In the genomic region with DNA sequence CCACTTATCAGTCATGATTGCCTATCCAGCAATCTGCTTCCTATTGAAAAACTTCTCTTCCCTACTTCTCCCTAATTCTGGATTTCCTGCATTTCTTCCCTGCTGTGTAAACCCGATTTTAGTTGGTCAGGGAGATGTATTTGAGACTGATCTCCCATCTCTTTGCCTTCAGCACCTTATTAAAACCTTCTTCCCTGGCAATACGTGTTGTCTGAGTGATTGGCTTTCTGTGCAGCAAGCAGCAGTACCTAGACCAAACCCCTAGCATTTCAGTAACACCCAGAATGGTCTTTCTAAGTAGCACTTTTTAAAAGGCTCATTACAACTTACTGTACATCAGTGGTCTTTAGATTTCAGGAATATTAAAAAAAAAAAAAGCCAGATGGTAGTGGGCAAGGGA, we compare ENCODE assay signal across 27 cellular contexts.
"Had no signal": no experiment of that assay in that cellular context is flagged by ENCODE, and none has a peak within 500 bp of the region (broad histone marks: within the 10 kb centered on the region; RNA-seq: fewer than 3 reads in every experiment).

No MANE protein-coding gene starts in this region.

- H3K36me3 ChIP-seq: stomach, suprapubic skin, thoracic aorta, thyroid gland, tibial artery, tibial nerve, transverse colon, upper lobe of left lung, upper lobe of right lung, uterus, vagina had no signal

- H3K4me1 Mint-ChIP-seq: stimulated activated effector memory CD8-positive, alpha-beta T cell treated with anti-CD3 and anti-CD28 coated beads, Interleukin-12 subunit alpha, Interleukin-12 subunit beta, amount 100 ng/mL, for 72 hours; stimulated activated memory B cell treated with anti-CD40 and anti-IgM and Interleukin-4, amounts not matched to agents 10 μg/mL and 1 μg/mL and 100 μg/mL, for 72 hours; stimulated activated naive B cell treated with anti-CD40 and anti-IgM and Interleukin-4, amounts not matched to agents 10 μg/mL and 1 μg/mL and 100 μg/mL, for 72 hours; stimulated activated naive CD8-positive, alpha-beta T cell treated with anti-CD3 and anti-CD28 coated beads, Interleukin-15, amount 100 ng/mL, for 72 hours had no signal

- H3K36me3 Mint-ChIP-seq: stimulated activated effector memory CD8-positive, alpha-beta T cell treated with anti-CD3 and anti-CD28 coated beads, Interleukin-12 subunit alpha, Interleukin-12 subunit beta, amount 100 ng/mL, for 72 hours; stimulated activated memory B cell treated with anti-CD40 and anti-IgM and Interleukin-4, amounts not matched to agents 10 μg/mL and 1 μg/mL and 100 μg/mL, for 72 hours; stimulated activated naive B cell treated with anti-CD40 and anti-IgM and Interleukin-4, amounts not matched to agents 10 μg/mL and 1 μg/mL and 100 μg/mL, for 72 hours; type B pancreatic cell had no signal

- H3K4me3 Mint-ChIP-seq: stimulated activated effector memory CD8-positive, alpha-beta T cell treated with anti-CD3 and anti-CD28 coated beads, Interleukin-12 subunit alpha, Interleukin-12 subunit beta, amount 100 ng/mL, for 72 hours; stimulated activated memory B cell treated with anti-CD40 and anti-IgM and Interleukin-4, amounts not matched to agents 10 μg/mL and 1 μg/mL and 100 μg/mL, for 72 hours; stimulated activated naive B cell treated with anti-CD40 and anti-IgM and Interleukin-4, amounts not matched to agents 10 μg/mL and 1 μg/mL and 100 μg/mL, for 72 hours; stimulated activated naive CD8-positive, alpha-beta T cell treated with anti-CD3 and anti-CD28 coated beads, Interleukin-15, amount 100 ng/mL, for 72 hours; stimulated activated naive CD8-positive, alpha-beta T cell treated with anti-CD3 and anti-CD28 coated beads, Interleukin-15, Interleukin-2, amounts not matched to agents 100 ng/mL and 50 ng/mL, for 24 hours; type B pancreatic cell had no signal

- DNase-seq: stimulated activated CD4-positive, alpha-beta T cell treated with anti-CD3 and anti-CD28 coated beads, Interleukin-2, amount 100 ng/mL, for 48 hours; stimulated activated CD4-positive, alpha-beta T cell treated with anti-CD3 and anti-CD28 coated beads, Interleukin-4, amount 100 ng/mL, for 24 hours; stimulated activated CD4-positive, alpha-beta T cell treated with anti-CD3 and anti-CD28 coated beads, Interleukin-4, amount 100 ng/mL, for 4 hours; stimulated activated CD8-positive, alpha-beta memory T cell treated with anti-CD3 and anti-CD28 coated beads, Interleukin-4, amount 100 ng/mL, for 48 hours; stimulated activated naive B cell treated with anti-CD40 and anti-IgM and Interleukin-4, amounts not matched to agents 10 μg/mL and 1 μg/mL and 100 μg/mL, for 72 hours; stimulated activated naive CD4-positive, alpha-beta T cell; stimulated activated naive CD4-positive, alpha-beta T cell treated with Interleukin-2 at 50 U/mL for 16 hours; stimulated activated naive CD8-positive, alpha-beta T cell treated with anti-CD3 and anti-CD28 coated beads, Interleukin-15, amount 100 ng/mL, for 72 hours; stimulated activated naive CD8-positive, alpha-beta T cell treated with anti-CD3 and anti-CD28 coated beads, Interleukin-15, Interleukin-2, amounts not matched to agents 100 U/mL and 50 U/mL, for 24 hours; stomach; substantia nigra; testis; thyroid gland; tibial artery; transverse colon; trophoblast cell; upper lobe of left lung; upper lobe of right lung; uterus had no signal

- H3K9me3 ChIP-seq: testis, thoracic aorta, thyroid gland, upper lobe of right lung, uterus, vagina had no signal

- H3K27me3 Mint-ChIP-seq: stimulated activated memory B cell treated with anti-CD40 and anti-IgM and Interleukin-4, amounts not matched to agents 10 μg/mL and 1 μg/mL and 100 μg/mL, for 72 hours; stimulated activated naive CD8-positive, alpha-beta T cell treated with anti-CD3 and anti-CD28 coated beads, Interleukin-15, amount 100 ng/mL, for 72 hours; stimulated activated naive CD8-positive, alpha-beta T cell treated with anti-CD3 and anti-CD28 coated beads, Interleukin-15, Interleukin-2, amounts not matched to agents 100 ng/mL and 50 ng/mL, for 24 hours; type B pancreatic cell had no signal

- H3K27ac Mint-ChIP-seq: stimulated activated effector memory CD8-positive, alpha-beta T cell treated with anti-CD3 and anti-CD28 coated beads, Interleukin-12 subunit alpha, Interleukin-12 subunit beta, amount 100 ng/mL, for 72 hours; stimulated activated memory B cell treated with anti-CD40 and anti-IgM and Interleukin-4, amounts not matched to agents 10 μg/mL and 1 μg/mL and 100 μg/mL, for 72 hours; stimulated activated naive B cell treated with anti-CD40 and anti-IgM and Interleukin-4, amounts not matched to agents 10 μg/mL and 1 μg/mL and 100 μg/mL, for 72 hours; stimulated activated naive CD8-positive, alpha-beta T cell treated with anti-CD3 and anti-CD28 coated beads, Interleukin-15, amount 100 ng/mL, for 72 hours; stimulated activated naive CD8-positive, alpha-beta T cell treated with anti-CD3 and anti-CD28 coated beads, Interleukin-15, Interleukin-2, amounts not matched to agents 100 ng/mL and 50 ng/mL, for 24 hours; type B pancreatic cell had no signal

- H3K9me3 Mint-ChIP-seq: stimulated activated naive CD8-positive, alpha-beta T cell treated with anti-CD3 and anti-CD28 coated beads, Interleukin-15, amount 100 ng/mL, for 72 hours had no signal

- H3K4me1 ChIP-seq: stomach, suprapubic skin, testis, tibial artery, tibial nerve, transverse colon, uterus, vagina had no signal

- H3K27ac ChIP-seq: stomach, suprapubic skin, testis, thoracic aorta, thyroid gland, tibial artery, tibial nerve, transverse colon, upper lobe of left lung, upper lobe of right lung, uterus, vagina had no signal

- H3K27me3 ChIP-seq: stomach, suprapubic skin, testis, thyroid gland, tibial artery, tibial nerve, transverse colon, upper lobe of left lung, upper lobe of right lung, uterus, vagina had no signal

- H3K4me3 ChIP-seq: stomach, suprapubic skin, testis, thoracic aorta, thyroid gland, tibial artery, tibial nerve, transverse colon, upper lobe of left lung, upper lobe of right lung, uterus, vagina had no signal
